8 cellular contexts compared by ENCODE assay signal in the genomic region with DNA sequence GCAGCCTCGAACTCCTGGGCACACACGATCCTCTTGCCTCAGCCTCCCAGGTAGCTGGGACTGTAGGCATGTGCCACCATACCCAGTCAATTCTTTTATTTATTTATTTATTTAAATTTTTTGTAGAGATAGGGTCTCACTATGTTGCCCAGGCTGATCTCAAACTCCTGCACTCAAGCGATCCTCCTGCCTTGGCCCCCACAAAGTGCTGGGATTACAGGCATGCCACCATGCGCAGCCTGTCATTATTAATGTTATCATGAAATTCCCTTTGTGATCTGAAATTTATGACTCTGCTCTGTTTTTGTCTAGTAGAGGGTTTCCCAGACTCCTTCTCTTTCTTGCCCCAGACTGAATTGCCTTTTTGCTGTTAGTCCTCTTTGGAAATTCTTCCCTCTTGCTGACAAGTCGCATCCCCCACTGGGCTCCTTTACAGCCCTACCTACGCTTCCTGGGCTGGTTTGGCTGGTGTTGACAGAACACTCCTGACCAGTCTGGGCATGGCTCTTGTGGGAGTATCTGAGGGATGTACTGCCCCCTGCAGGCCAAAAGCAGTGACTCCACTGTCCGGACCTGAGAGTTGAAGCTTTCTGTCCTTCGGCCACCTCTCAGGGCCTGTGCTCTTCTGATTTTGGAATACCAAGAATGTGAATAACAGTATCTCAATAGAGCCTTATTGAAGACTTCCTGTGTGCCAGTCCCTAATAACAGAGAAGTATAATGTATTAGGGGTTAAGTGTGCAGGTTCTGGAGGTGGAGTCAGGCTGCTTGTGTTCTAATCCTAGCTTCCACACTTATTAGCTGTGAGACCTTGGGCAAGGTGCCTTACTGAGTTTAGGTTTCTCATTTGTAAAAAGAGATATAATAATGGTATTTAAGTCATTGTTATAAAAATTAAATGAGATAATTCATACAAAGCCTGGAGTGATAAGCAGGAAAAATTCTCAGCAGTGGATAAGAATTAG.
A peak's percentile ranks its signal among the peaks of the same experiment; 100 is the strongest.
DNase-seq lines count a peak whose midpoint lies in the region; ATAC-seq lines count a peak whose summit lies in the region.

No MANE protein-coding gene starts in this region.

- no peaks in the 10 kb centered on the region for H3K9me3 Mint-ChIP-seq in effector memory CD8-positive, alpha-beta T cell

- peak overlapping the region; percentile 13 for H3K9ac ChIP-seq in mucosa of stomach (ENCODE audit: low read length)

- H3K4me1 ChIP-seq in mucosa of stomach (ENCODE audit: control insufficient read depth, insufficient read depth, low read length), result peaks cover 15% of the 10 kb centered on the region

- peaks cover 2 to 7% of the 10 kb centered on the region in 2 donors for H3K4me1 Mint-ChIP-seq in effector memory CD8-positive, alpha-beta T cell (ENCODE audit: low read depth in 2 of 2)

- no peaks in the 10 kb centered on the region for H3K27me3 ChIP-seq in mucosa of stomach (ENCODE audit: control insufficient read depth, insufficient read depth, low read length)

- no peaks in the 10 kb centered on the region for H3K36me3 ChIP-seq in mucosa of stomach (ENCODE audit: control insufficient read depth, insufficient read depth, low read length)

- no peaks in the 10 kb centered on the region for H3K27me3 Mint-ChIP-seq in effector memory CD8-positive, alpha-beta T cell

- H3K4me3 Mint-ChIP-seq in effector memory CD8-positive, alpha-beta T cell, result no peak overlapping the region

- no peak overlapping the region for H3K4me3 ChIP-seq in mucosa of stomach (ENCODE audit: low read length)

- H3K36me3 Mint-ChIP-seq in effector memory CD8-positive, alpha-beta T cell (ENCODE audit: insufficient read depth), result no peaks in the 10 kb centered on the region

- DNase-seq in GM03348 (ENCODE audit: low spot score), result peak; percentile 75
- peak; percentile 38 for DNase-seq in NCI-H2227 treated with DMSO at 0.1 percent for 48 hours (lab: John Stamatoyannopoulos, UW)
- DNase-seq in activated CD4-positive, alpha-beta T cell treated with anti-CD3 and anti-CD28 coated beads, Interleukin-2, amount 50 U/mL, for 48 hours, result peak; percentile 66 to 76
- DNase-seq in effector memory CD8-positive, alpha-beta T cell, result peak; percentile 29 to 47 (median 42)
- DNase-seq in stimulated activated CD8-positive, alpha-beta memory T cell treated with anti-CD3 and anti-CD28 coated beads, Interleukin-7, amount 100 ng/mL, for 24 hours (ENCODE audit: low read depth), result peak; percentile 26

- peak; percentile 45 for ATAC-seq in HG02623 (IDR thresholded peaks at IDR 0.05; ENCODE audit: unreplicated experiment)
- peak; percentile 74 for ATAC-seq in effector memory CD8-positive, alpha-beta T cell (replicated peaks)
- no peak for ATAC-seq in GM21825 (IDR thresholded peaks at IDR 0.05; ENCODE audit: unreplicated experiment)

- no peaks in the 10 kb centered on the region for H3K9me3 ChIP-seq in mucosa of stomach (ENCODE audit: control insufficient read depth, low read length)

- peak overlapping the region in 1 of 2 donors; percentile 35 for H3K27ac Mint-ChIP-seq in effector memory CD8-positive, alpha-beta T cell
